Comparison of ENCODE assay signal across 29 cellular contexts in genomic region chrX:25166145-25166544, GRCh38.
"Had no signal": no experiment of that assay in that cellular context is flagged by ENCODE, and none has a peak within 500 bp of the region (broad histone marks: within the 10 kb centered on the region; RNA-seq: fewer than 3 reads in every experiment).

No MANE protein-coding gene starts in this region.

- H3K4me2 ChIP-seq: smooth muscle cell had no signal

- H3K36me3 ChIP-seq: neutrophil, pancreas, spleen, suprapubic skin, tibial artery, transverse colon, upper lobe of right lung, uterus had no signal

- H3K27ac ChIP-seq: neutrophil, pancreas, psoas muscle, skin epidermis, spleen, suprapubic skin, testis, tibial artery, transverse colon, upper lobe of right lung, uterus had no signal

- H3K4me3 ChIP-seq: pancreas, psoas muscle, skin epidermis, smooth muscle cell, spleen, suprapubic skin, testis, tibial artery, transverse colon, upper lobe of right lung, uterus had no signal

- DNase-seq: naive thymus-derived CD4-positive, alpha-beta T cell; natural killer cell; nephron progenitor cell; nucleus accumbens; pancreas; posterior cingulate gyrus; psoas muscle; right cardiac atrium; spleen; stimulated activated CD4-positive, alpha-beta T cell treated with anti-CD3 and anti-CD28 coated beads, Interleukin-12 subunit alpha, Interleukin-12 subunit beta, amount 100 ng/mL, for 4 hours; stimulated activated CD4-positive, alpha-beta T cell treated with anti-CD3 and anti-CD28 coated beads, Interleukin-1b, Interleukin-23, amount 100 ng/mL, for 48 hours; stimulated activated CD4-positive, alpha-beta T cell treated with anti-CD3 and anti-CD28 coated beads, Interleukin-4, amount 100 ng/mL, for 1 hour; stimulated activated CD4-positive, alpha-beta T cell treated with anti-CD3 and anti-CD28 coated beads, Interleukin-4, amount 100 ng/mL, for 4 hours; stimulated activated CD8-positive, alpha-beta memory T cell treated with anti-CD3 and anti-CD28 coated beads, Interleukin-4, amount 100 ng/mL, for 48 hours; stimulated activated naive CD4-positive, alpha-beta T cell; stimulated activated naive CD8-positive, alpha-beta T cell treated with anti-CD3 and anti-CD28 coated beads, Interleukin-15, amount 100 ng/mL, for 72 hours; stimulated activated naive CD8-positive, alpha-beta T cell treated with anti-CD3 and anti-CD28 coated beads, Interleukin-15, Interleukin-2, amounts not matched to agents 100 U/mL and 50 U/mL, for 24 hours; substantia nigra; testis; tibial artery; transverse colon; upper lobe of right lung; uterus had no signal

- H3K27me3 ChIP-seq: neutrophil, suprapubic skin, testis, tibial artery, transverse colon, upper lobe of right lung, uterus had no signal

- ATAC-seq: naive thymus-derived CD4-positive, alpha-beta T cell; natural killer cell; pancreas; psoas muscle; right cardiac atrium; sciatic nerve; stimulated activated memory B cell treated with anti-CD40 and anti-IgM and Interleukin-4, amounts not matched to agents 10 μg/mL and 1 μg/mL and 100 μg/mL, for 72 hours; stimulated activated naive CD8-positive, alpha-beta T cell treated with anti-CD3 and anti-CD28 coated beads, Interleukin-15, amount 100 ng/mL, for 72 hours; stimulated activated naive CD8-positive, alpha-beta T cell treated with anti-CD3 and anti-CD28 coated beads, Interleukin-15, Interleukin-2, amounts not matched to agents 100 U/mL and 50 U/mL, for 24 hours; upper lobe of right lung had no signal

- FAIRE-seq: pancreas had no signal

- H3K9me3 ChIP-seq: neutrophil, pancreas, psoas muscle, spleen, suprapubic skin, testis, tibial artery, transverse colon, upper lobe of right lung, uterus had no signal

- H3K4me1 ChIP-seq: pancreas, spleen, suprapubic skin, testis, tibial artery, transverse colon, upper lobe of right lung, uterus had no signal
